21 cellular contexts compared by ENCODE assay signal in the genomic region with DNA sequence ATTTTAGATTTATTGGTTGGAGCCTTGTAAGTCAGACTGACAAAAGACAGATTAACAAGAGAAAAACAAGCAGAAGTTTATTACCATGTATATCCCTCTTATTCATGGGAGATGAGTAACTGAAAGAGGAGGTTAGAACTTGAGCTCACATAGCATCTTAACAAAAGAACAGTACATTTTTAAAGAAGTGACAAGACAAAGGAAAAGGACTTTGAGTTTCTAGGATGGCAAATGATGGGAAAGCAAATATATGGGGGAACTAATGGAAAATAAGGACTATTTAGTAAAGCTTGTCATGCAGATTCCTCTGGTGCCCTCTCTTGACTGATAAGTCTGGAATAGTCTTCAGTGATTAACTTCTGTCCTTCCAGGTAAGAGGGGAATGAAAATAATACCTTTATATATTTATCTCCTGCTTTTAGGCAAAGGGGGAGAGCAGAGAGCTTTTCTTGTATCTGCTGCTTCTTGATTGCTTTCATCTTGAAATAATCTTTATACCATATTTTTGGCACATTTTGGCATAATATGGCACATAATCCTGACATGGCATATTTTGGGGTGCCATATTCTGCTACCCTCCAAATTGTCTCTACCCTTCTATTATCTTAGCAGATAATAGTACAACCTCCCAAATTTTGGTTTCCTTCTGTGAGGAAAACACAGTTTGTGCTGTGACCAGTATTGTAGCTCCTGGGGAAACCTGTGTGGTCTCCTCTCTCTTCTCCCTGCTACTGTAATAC.
A peak's percentile ranks its signal among the peaks of the same experiment; 100 is the strongest.
DNase-seq lines count a peak whose midpoint lies in the region; ATAC-seq, FAIRE-seq and TF ChIP-seq lines count a peak whose summit lies in the region.
"Had no signal": no experiment of that assay in that cellular context is flagged by ENCODE, and none has a peak within 500 bp of the region (broad histone marks: within the 10 kb centered on the region; RNA-seq: fewer than 3 reads in every experiment).

No MANE protein-coding gene starts in this region.

- H3K36me3 ChIP-seq in RWPE2 (ENCODE audit: low read depth) (no peaks in the 10 kb centered on the region), neuron (ENCODE audit: insufficient read depth, low read length) (no peaks in the 10 kb centered on the region)

- H2BK20ac ChIP-seq in H9 (ENCODE audit: low read depth, low read length, poor library complexity, severe bottlenecking) = no peak overlapping the region

- H4K91ac ChIP-seq in H9 (ENCODE audit: insufficient read length, low read depth, low read length) = no peak overlapping the region

- no peak overlapping the region for H3K4me2 ChIP-seq in H9 (ENCODE audit: insufficient read depth, insufficient read length, low read length)
- H3K4me2 ChIP-seq: SK-N-SH had no signal

- peaks cover 19 to 50% (median 22%) of the 10 kb centered on the region in 3 experiments for H3K36me3 Mint-ChIP-seq in H9 (ENCODE audit: insufficient read depth in 1 of 3, low read depth in 3 of 3)
- H3K36me3 Mint-ChIP-seq in progenitor cell of endocrine pancreas (ENCODE audit: insufficient read depth) = no peaks in the 10 kb centered on the region
- H3K36me3 Mint-ChIP-seq: CD8-positive, alpha-beta memory T cell had no signal

- H4K5ac ChIP-seq in H9 (ENCODE audit: insufficient read length, low read depth, low read length) = no peak overlapping the region

- peaks cover 18 to 29% of the 10 kb centered on the region in 2 experiments for H3K9me3 Mint-ChIP-seq in H9
- no peaks in the 10 kb centered on the region for H3K9me3 Mint-ChIP-seq in progenitor cell of endocrine pancreas (ENCODE audit: low read depth)
- H3K9me3 Mint-ChIP-seq: CD8-positive, alpha-beta memory T cell had no signal

- no peaks in the 10 kb centered on the region for H3K79me2 ChIP-seq in H9 (ENCODE audit: insufficient read depth, low read length)

- H3K4me3 ChIP-seq in RWPE2 (ENCODE audit: severe bottlenecking) = no peak overlapping the region
- no peak overlapping the region for H3K4me3 ChIP-seq in neuron (ENCODE audit: low read length)

- H3K27ac ChIP-seq in H9 (ENCODE audit: insufficient read length, low read depth, low read length) = peak overlapping the region; percentile 57
- H3K27ac ChIP-seq in RWPE2 (ENCODE audit: poor library complexity, severe bottlenecking) = no peak overlapping the region

- DNase-seq in H9 (no peak), RWPE2 (ENCODE audit: low spot score) (no peak), fibroblast of peridontal ligament (ENCODE audit: extremely low read depth) (peak; percentile 9), progenitor cell of endocrine pancreas (ENCODE audit: low spot score, unreplicated experiment) (no peak), GDM1 (lab: John Stamatoyannopoulos, UW) (no peak), RCC 7860 (ENCODE audit: low spot score) (no peak)
- DNase-seq: C1 segment of cervical spinal cord; CD8-positive, alpha-beta memory T cell; DMS53; EL; H7; NCI-H1417 treated with DMSO at 0.1 percent for 48 hours; NCI-H187 treated with DMSO at 0.1 percent for 48 hours; NCI-H2227 treated with DMSO at 0.1 percent for 48 hours; NCI-H510A treated with DMSO at 0.1 percent for 48 hours; NCI-H82; OCI-M1; SHP77 treated with DMSO at 0.1 percent for 48 hours; SK-N-SH had no signal

- H4K8ac ChIP-seq in H9 (replicated peaks; ENCODE audit: insufficient read length, low read depth, low read length) = no peak overlapping the region

- no peak overlapping the region for H2AFZ ChIP-seq in H9 (ENCODE audit: low read length)
- H2AFZ ChIP-seq in neuron (ENCODE audit: low read depth, low read length) = peak overlapping the region; percentile 12

- H3K4me3 Mint-ChIP-seq in H9 = peak overlapping the region in 1 of 2 experiments; percentile 31; a peak in 1 of 5 replicates
- H3K4me3 Mint-ChIP-seq in progenitor cell of endocrine pancreas (ENCODE audit: low read depth) = no peak overlapping the region
- H3K4me3 Mint-ChIP-seq: CD8-positive, alpha-beta memory T cell had no signal

- H2AK5ac ChIP-seq in H9 (ENCODE audit: insufficient read length, low read length) = no peak overlapping the region

- no peak overlapping the region for H2BK15ac ChIP-seq in H9 (ENCODE audit: low read depth, low read length)

- no peaks in the 10 kb centered on the region for H4K20me1 ChIP-seq in H9 (ENCODE audit: control insufficient read depth, insufficient read depth, insufficient read length)

- no peak overlapping the region for H3K56ac ChIP-seq in H9 (ENCODE audit: insufficient read length, low read depth, low read length)

- H3K23ac ChIP-seq in H9 (ENCODE audit: insufficient read length, low read depth, low read length) = no peak overlapping the region

- H3K9ac ChIP-seq in H9 (ENCODE audit: extremely low read depth, insufficient read length, low read length) = no peak overlapping the region
- H3K9ac ChIP-seq: SK-N-SH had no signal

- no peaks in the 10 kb centered on the region for H3K23me2 ChIP-seq in H9 (ENCODE audit: insufficient read length, low read depth, low read length, poor library complexity, severe bottlenecking)

- H3K27me3 ChIP-seq in H9 (ENCODE audit: insufficient read depth, low read length) = no peaks in the 10 kb centered on the region
- no peaks in the 10 kb centered on the region for H3K27me3 ChIP-seq in RWPE2 (ENCODE audit: insufficient read depth, poor library complexity, severe bottlenecking)
- no peaks in the 10 kb centered on the region for H3K27me3 ChIP-seq in neuron (ENCODE audit: insufficient read depth, low read length)

- FAIRE-seq in RCC 7860 (lab: Jason Lieb, UNC) = no peak
- FAIRE-seq: GM12892 had no signal

- H3K79me1 ChIP-seq in H9 (ENCODE audit: insufficient read depth, low read depth, low read length, poor library complexity, severe bottlenecking) = no peaks in the 10 kb centered on the region

- H3T11ph ChIP-seq in H9 (ENCODE audit: low read length) = no peak overlapping the region

- H3K9me3 ChIP-seq in H9 (ENCODE audit: control insufficient read depth, low read depth, low read length) (peaks cover 8% of the 10 kb centered on the region), RWPE2 (ENCODE audit: severe bottlenecking) (no peaks in the 10 kb centered on the region), neuron (ENCODE audit: low read length) (no peaks in the 10 kb centered on the region)
- H3K9me3 ChIP-seq: SK-N-SH had no signal

- H2BK12ac ChIP-seq in H9 (ENCODE audit: insufficient read length, low read depth, low read length) = no peak overlapping the region

- ATAC-seq in RWPE2 (ENCODE audit: low read depth) = no peak

- H3K4ac ChIP-seq in H9 (ENCODE audit: low read depth, low read length) = no peak overlapping the region

- H3K18ac ChIP-seq in H9 (ENCODE audit: insufficient read length, low read depth, low read length) = no peak overlapping the region

- H3K27me3 Mint-ChIP-seq in H9 (ENCODE audit: low read depth) (no peaks in the 10 kb centered on the region; the same call in 1 of the 2 replicates), progenitor cell of endocrine pancreas (no peaks in the 10 kb centered on the region)
- H3K27me3 Mint-ChIP-seq: CD8-positive, alpha-beta memory T cell had no signal

- TF ChIP-seq CTCF in H9 (conservative IDR thresholded peaks at IDR 0.05) (no peak), RWPE2 (IDR thresholded peaks at IDR 0.05; ENCODE audit: poor library complexity, severe bottlenecking) (peak; percentile 11), progenitor cell of endocrine pancreas (IDR thresholded peaks at IDR 0.05; ENCODE audit: unreplicated experiment) (no peak)

- no peak overlapping the region for H2BK120ac ChIP-seq in H9 (ENCODE audit: low read depth, low read length, poor library complexity, severe bottlenecking)

- H2BK5ac ChIP-seq in H9 (ENCODE audit: insufficient read length, low read length) = no peak overlapping the region

- H3K27ac Mint-ChIP-seq in H9 (peak overlapping the region; percentile 50 to 99 (median 74); a peak in 6 of 7 replicates), progenitor cell of endocrine pancreas (no peak overlapping the region)
- H3K27ac Mint-ChIP-seq: CD8-positive, alpha-beta memory T cell had no signal

- H3K14ac ChIP-seq in H9 (ENCODE audit: insufficient read depth, low read length) = no peak overlapping the region

- peaks cover 41 to 53% of the 10 kb centered on the region in 2 experiments for H3K4me1 Mint-ChIP-seq in H9
- H3K4me1 Mint-ChIP-seq in progenitor cell of endocrine pancreas (ENCODE audit: low read depth) = no peaks in the 10 kb centered on the region
- H3K4me1 Mint-ChIP-seq: CD8-positive, alpha-beta memory T cell had no signal

- H3K4me1 ChIP-seq in H9 (ENCODE audit: insufficient read depth, low read length) (peaks cover 5% of the 10 kb centered on the region; the same call in 1 of the 2 replicates), RWPE2 (ENCODE audit: insufficient read depth, poor library complexity, severe bottlenecking) (no peaks in the 10 kb centered on the region), neuron (ENCODE audit: insufficient read depth, low read length) (peaks cover 29% of the 10 kb centered on the region)
